ENCODE assay signal across 26 cellular contexts in genomic region chr5:1018596-1018995, GRCh38. TPM values are rescaled to one million over a fixed set of nuclear protein-coding genes. Genes with fewer than 3 reads are reported as not detected.
DNase-seq lines count a peak whose midpoint lies in the region; ATAC-seq, FAIRE-seq and TF ChIP-seq lines count a peak whose summit lies in the region.
"Had no signal": no experiment of that assay in that cellular context is flagged by ENCODE, and none has a peak within 500 bp of the region (broad histone marks: within the 10 kb centered on the region; RNA-seq: fewer than 3 reads in every experiment).

No MANE protein-coding gene starts in this region.

- H2BK20ac ChIP-seq in H1 (ENCODE audit: low read length), result no peak overlapping the region

- no peak overlapping the region for H3K27ac Mint-ChIP-seq in activated CD8-positive, alpha-beta memory T cell treated with anti-CD3 and anti-CD28 coated beads, Interleukin-2, amount 10 ng/mL, durations not matched to agents 7 days and 5 days
- H3K27ac Mint-ChIP-seq: CD4-positive, alpha-beta T cell; IgD-negative memory B cell had no signal

- H3K27ac ChIP-seq in right lobe of liver, result no peak overlapping the region
- H3K27ac ChIP-seq in HepG2 (ENCODE audit: extremely low read length, insufficient read depth, low read length), result no peak overlapping the region
- H3K27ac ChIP-seq in H1 (ENCODE audit: low read depth, low read length), result no peak overlapping the region
- H3K27ac ChIP-seq in lower lobe of right lung, result no peak overlapping the region
- no peak overlapping the region for H3K27ac ChIP-seq in aorta (ENCODE audit: low read depth in 1 of 2, low read length in 2 of 2)
- H3K27ac ChIP-seq: RWPE1 had no signal

- H4K91ac ChIP-seq in H1 (replicated peaks; ENCODE audit: insufficient read length, low read length), result peak overlapping the region; percentile 40

- no peak overlapping the region for H3K56ac ChIP-seq in H1 (replicated peaks; ENCODE audit: insufficient read length, low read depth, low read length)

- H3K79me1 ChIP-seq in H1 (ENCODE audit: low read depth, low read length), result no peaks in the 10 kb centered on the region

- H4K8ac ChIP-seq in H1 (ENCODE audit: extremely low read depth, insufficient read depth, low read length), result no peak overlapping the region

- CTCF ChIA-PET in HepG2 (lab: Yijun Ruan, JAX; ENCODE audit: low intra/inter-chr PET ratio, low total read pairs) (no interaction called here), H1 (lab: Charles Lee; ENCODE audit: partially characterized antibody) (interaction anchor here (1.1 to 3.6 kb wide), 6 partner anchors 9 to 149 kb away, joined by 3 to 38 read pairs (median 12); partner anchors contain the start of gene NKD2)
- CTCF ChIA-PET in activated CD8-positive, alpha-beta memory T cell treated with anti-CD3 and anti-CD28 coated beads, Interleukin-2, amount 10 ng/mL, durations not matched to agents 7 days and 5 days (lab: Charles Lee), result interaction anchor here (1.4 kb wide), 1 partner anchor 156 kb away, joined by 5 read pairs; no protein-coding TSS in a partner anchor

- H2AFZ ChIP-seq in HepG2 (ENCODE audit: low read length) (no peak overlapping the region), H1 (ENCODE audit: low read length) (no peak overlapping the region)

- no peaks in the 10 kb centered on the region for H3K36me3 ChIP-seq in right lobe of liver
- no peaks in the 10 kb centered on the region for H3K36me3 ChIP-seq in HepG2 (replicated peaks in 1 of 2; ENCODE audit: control insufficient read depth in 1 of 2, insufficient read depth in 2 of 2, low read length in 2 of 2)
- no peaks in the 10 kb centered on the region for H3K36me3 ChIP-seq in H1 (ENCODE audit: control insufficient read depth in 2 of 4, insufficient read depth in 4 of 4, low read length in 3 of 4)
- H3K36me3 ChIP-seq in lower lobe of right lung, result no peaks in the 10 kb centered on the region
- no peaks in the 10 kb centered on the region for H3K36me3 ChIP-seq in aorta (ENCODE audit: control insufficient read depth in 1 of 2, insufficient read depth in 2 of 2, low read length in 1 of 2)
- H3K36me3 ChIP-seq: BE2C had no signal

- 90% methylated on average over 2 of the region's 9 CpGs for WGBS in right lobe of liver (ENCODE audit: insufficient coverage, low coverage, low lambda C conversion rate, missing lambda C conversion rate)
- WGBS in HepG2 (ENCODE audit: low lambda C conversion rate), result no CpG with 5 or more reads among the region's 9 CpGs
- WGBS in H1 (ENCODE audit: extremely low coverage in 1 of 2, insufficient coverage in 1 of 2, insufficient read length in 1 of 2, insufficient replicate concordance in 2 of 2, low coverage in 1 of 2, low lambda C conversion rate in 2 of 2, missing lambda C conversion rate in 1 of 2), 2 experiments, result 84% methylated on average over 9 of the region's 9 CpGs; no CpG with 5 or more reads in 1 of the 2 experiments
- 91 to 94% methylated on average over 9 of the region's 9 CpGs for WGBS in aorta, 2 donors

- TF ChIP-seq CTCF in right lobe of liver (IDR thresholded peaks at IDR 0.05) (no peak), HepG2 (CRISPR knock-in tag; IDR thresholded peaks at IDR 0.05) (no peak), H1 (IDR thresholded peaks at IDR 0.05; ENCODE audit: control extremely low read depth in 1 of 3, insufficient read depth in 1 of 3, low read depth in 1 of 3, low read length in 3 of 3) (no peak), lower lobe of right lung (IDR thresholded peaks at IDR 0.05) (no peak)

- H3K4me1 ChIP-seq in right lobe of liver (no peaks in the 10 kb centered on the region), HepG2 (ENCODE audit: insufficient read depth, low read length) (no peaks in the 10 kb centered on the region), H1 (replicated peaks in 1 of 4; ENCODE audit: control insufficient read depth in 3 of 4, insufficient read depth in 4 of 4, low read length in 3 of 4) (peaks cover 0 to 12% (median 5%) of the 10 kb centered on the region in 4 experiments; a peak in 4 of 7 replicates), lower lobe of right lung (peaks cover 9% of the 10 kb centered on the region), aorta (ENCODE audit: control insufficient read depth in 1 of 2, insufficient read depth in 2 of 2, low read length in 2 of 2) (no peaks in the 10 kb centered on the region)
- H3K4me1 ChIP-seq: BE2C had no signal

- no peak for TF ChIP-seq RAD21 in HepG2 (CRISPR knock-in tag; IDR thresholded peaks at IDR 0.05)
- TF ChIP-seq RAD21 in H1 (IDR thresholded peaks at IDR 0.05 in 1 of 2, conservative IDR thresholded peaks at IDR 0.05 in 1 of 2; ENCODE audit: low read depth in 2 of 2, low read length in 2 of 2), result no peak

- H3K79me2 ChIP-seq in HepG2 (ENCODE audit: insufficient read depth, low read length) (no peaks in the 10 kb centered on the region), H1 (ENCODE audit: control insufficient read depth in 1 of 2, insufficient read depth in 2 of 2, low read length in 2 of 2) (no peaks in the 10 kb centered on the region)

- intact Hi-C loops in right lobe of liver (cut with DNase I) (no loop called here), HepG2 (cut with micrococcal nuclease; ENCODE audit: unreplicated experiment) (no loop called here), lower lobe of right lung (cut with DNase I) (no loop called here), aorta (cut with DNase I) (no loop called here)

- H3K14ac ChIP-seq in H1 (ENCODE audit: insufficient read length), result no peak overlapping the region

- no peak overlapping the region for H3K23ac ChIP-seq in H1 (ENCODE audit: insufficient read length)

- no peaks in the 10 kb centered on the region for H3K27me3 ChIP-seq in right lobe of liver
- H3K27me3 ChIP-seq in HepG2 (ENCODE audit: control insufficient read depth in 1 of 2, insufficient read depth in 2 of 2, low read length in 2 of 2), result peaks cover 2 to 4% of the 10 kb centered on the region in 2 experiments; a peak in 2 of 5 replicates
- no peaks in the 10 kb centered on the region for H3K27me3 ChIP-seq in H1 (replicated peaks in 1 of 4; ENCODE audit: control insufficient read depth in 3 of 4, extremely low read depth in 1 of 4, insufficient read depth in 3 of 4, low read length in 3 of 4)
- H3K27me3 ChIP-seq in lower lobe of right lung (ENCODE audit: low read depth), result no peaks in the 10 kb centered on the region
- no peaks in the 10 kb centered on the region for H3K27me3 ChIP-seq in aorta (ENCODE audit: control insufficient read depth in 1 of 2, insufficient read depth in 2 of 2, low read length in 1 of 2)
- H3K27me3 ChIP-seq: BE2C had no signal

- POLR2A ChIA-PET in HepG2 (lab: Yijun Ruan, JAX) (no interaction called here), H1 (lab: Charles Lee; ENCODE audit: partially characterized antibody) (interaction anchor here (0.8 kb wide), 1 partner anchor 9 kb away, joined by 3 read pairs; no protein-coding TSS in a partner anchor)

- no TSS peak for BruUV-seq in HepG2 (replicated peaks; lab: Mats Ljungman, UMichigan)

- no peak overlapping the region for H3K4me3 Mint-ChIP-seq in activated CD8-positive, alpha-beta memory T cell treated with anti-CD3 and anti-CD28 coated beads, Interleukin-2, amount 10 ng/mL, durations not matched to agents 7 days and 5 days
- H3K4me3 Mint-ChIP-seq: CD4-positive, alpha-beta T cell; IgD-negative memory B cell had no signal

- in situ Hi-C loops in HepG2 (cut with HindIII; ENCODE audit: extremely low pct_ligation_motif_present, low pct_unique_long_range_greater_than_20kb), result no loop called here

- no peak overlapping the region for H2BK5ac ChIP-seq in H1 (ENCODE audit: low read depth, low read length)

- no peaks in the 10 kb centered on the region for H3K27me3 Mint-ChIP-seq in activated CD8-positive, alpha-beta memory T cell treated with anti-CD3 and anti-CD28 coated beads, Interleukin-2, amount 10 ng/mL, durations not matched to agents 7 days and 5 days
- H3K27me3 Mint-ChIP-seq: CD4-positive, alpha-beta T cell; IgD-negative memory B cell had no signal

- H4K20me1 ChIP-seq in HepG2 (ENCODE audit: insufficient read depth, low read length), result no peaks in the 10 kb centered on the region
- peaks cover 0 to 5% of the 10 kb centered on the region in 2 experiments for H4K20me1 ChIP-seq in H1 (replicated peaks in 1 of 2; ENCODE audit: control insufficient read depth in 1 of 2, insufficient read depth in 2 of 2, low read length in 2 of 2)

- H3K4me1 Mint-ChIP-seq in activated CD8-positive, alpha-beta memory T cell treated with anti-CD3 and anti-CD28 coated beads, Interleukin-2, amount 10 ng/mL, durations not matched to agents 7 days and 5 days, result no peaks in the 10 kb centered on the region
- H3K4me1 Mint-ChIP-seq: IgD-negative memory B cell had no signal

- H2AK5ac ChIP-seq in H1 (ENCODE audit: low read depth, low read length), result no peak overlapping the region

- FAIRE-seq in HepG2 (lab: Jason Lieb, UNC), result no peak
- no peak for FAIRE-seq in H1 (lab: Jason Lieb, UNC)
- FAIRE-seq: A204.1, HTR-8/SVneo had no signal

- TF ChIP-seq POLR2A in right lobe of liver (IDR thresholded peaks at IDR 0.05) (no peak), HepG2 (IDR thresholded peaks at IDR 0.05; ENCODE audit: insufficient read depth in 1 of 2, low read depth in 2 of 2, low read length in 2 of 2) (no peak), H1 (IDR thresholded peaks at IDR 0.05; ENCODE audit: control extremely low read depth in 1 of 2, low read depth in 2 of 2, low read length in 2 of 2) (no peak)

- H2BK12ac ChIP-seq in H1 (ENCODE audit: low read depth, low read length), result no peak overlapping the region

- no peak overlapping the region for H3K4ac ChIP-seq in H1 (replicated peaks; ENCODE audit: insufficient read length, low read depth, low read length)

- ATAC-seq in right lobe of liver, result no peak
- no peak for ATAC-seq in HepG2
- no peak for ATAC-seq in lower lobe of right lung
- peak; percentile 4 for ATAC-seq in aorta (ENCODE audit: low FRiP score)
- no peak for ATAC-seq in activated CD8-positive, alpha-beta memory T cell treated with anti-CD3 and anti-CD28 coated beads, Interleukin-2, amount 10 ng/mL, durations not matched to agents 7 days and 5 days

- H4K5ac ChIP-seq in H1 (ENCODE audit: insufficient read length, low read depth, low read length), result no peak overlapping the region

- no peak overlapping the region for H3K18ac ChIP-seq in H1 (ENCODE audit: extremely low read depth, low read length)

- H3K36me3 Mint-ChIP-seq in activated CD8-positive, alpha-beta memory T cell treated with anti-CD3 and anti-CD28 coated beads, Interleukin-2, amount 10 ng/mL, durations not matched to agents 7 days and 5 days, result no peaks in the 10 kb centered on the region
- H3K36me3 Mint-ChIP-seq: IgD-negative memory B cell had no signal

- H3K4me2 ChIP-seq in HepG2 (ENCODE audit: low read depth, low read length), result no peak overlapping the region
- H3K4me2 ChIP-seq in H1 (ENCODE audit: insufficient read depth in 1 of 2, low read depth in 2 of 2, low read length in 2 of 2), result no peak overlapping the region

- H3K9me3 Mint-ChIP-seq in activated CD8-positive, alpha-beta memory T cell treated with anti-CD3 and anti-CD28 coated beads, Interleukin-2, amount 10 ng/mL, durations not matched to agents 7 days and 5 days (ENCODE audit: low read depth), result no peaks in the 10 kb centered on the region
- H3K9me3 Mint-ChIP-seq: CD4-positive, alpha-beta T cell; IgD-negative memory B cell had no signal

- no peaks in the 10 kb centered on the region for H3K23me2 ChIP-seq in H1 (ENCODE audit: low read depth, low read length)

- TF ChIP-seq EP300 in HepG2 (IDR thresholded peaks at IDR 0.05; ENCODE audit: low read depth in 2 of 2, low read length in 2 of 2) (no peak), HepG2 (CRISPR knock-in tag; IDR thresholded peaks at IDR 0.05; ENCODE audit: borderline replicate concordance) (no peak), H1 (IDR thresholded peaks at IDR 0.05; ENCODE audit: borderline replicate concordance in 1 of 2, low read depth in 2 of 2, low read length in 2 of 2) (no peak)

- DNase-seq in right lobe of liver, result peak in 2 of 3 donors; percentile 9 to 40
- DNase-seq in HepG2 (ENCODE audit: low spot score), result no peak
- DNase-seq in H1 (ENCODE audit: low read depth in 1 of 2, low spot score in 2 of 2), result no peak
- peak; percentile 38 for DNase-seq in lower lobe of right lung
- peak in 1 of 2 donors; percentile 34 for DNase-seq in aorta
- no peak for DNase-seq in nucleus accumbens (lab: John Stamatoyannopoulos, UW)
- no peak for DNase-seq in activated gamma-delta T cell (lab: John Stamatoyannopoulos, UW)
- no peak for DNase-seq in activated CD8-positive, alpha-beta memory T cell treated with anti-CD3 and anti-CD28 coated beads, Interleukin-2, amount 10 ng/mL, durations not matched to agents 7 days and 5 days
- DNase-seq: BE2C; COR-L47; DMS79; H7; Karpas-422; MV-4-11; NCI-H1694; NCI-H2081; NCI-H2171; NCI-H345; NCI-H524; NCI-H774; NK-92 treated with Interleukin-12 subunit alpha and Interleukin-12 subunit beta, amount 100 ng/mL, for 24 hours had no signal

- no peak overlapping the region for H3K4me3 ChIP-seq in right lobe of liver
- H3K4me3 ChIP-seq in HepG2 (replicated peaks in 1 of 3; ENCODE audit: insufficient read depth in 1 of 3, low read depth in 2 of 3, low read length in 3 of 3), result no peak overlapping the region
- no peak overlapping the region for H3K4me3 ChIP-seq in H1 (ENCODE audit: extremely low read depth in 1 of 4, insufficient read depth in 2 of 4, low read depth in 3 of 4, low read length in 4 of 4)
- no peak overlapping the region for H3K4me3 ChIP-seq in lower lobe of right lung
- H3K4me3 ChIP-seq in aorta (ENCODE audit: low read length in 2 of 2), result no peak overlapping the region

- H3K9ac ChIP-seq in HepG2 (ENCODE audit: insufficient read depth, low read depth, low read length), result no peak overlapping the region
- H3K9ac ChIP-seq in H1 (replicated peaks in 1 of 4; ENCODE audit: extremely low read depth in 1 of 4, low read depth in 3 of 4, low read length in 3 of 4), result no peak overlapping the region

- H3K9me3 ChIP-seq in right lobe of liver (no peaks in the 10 kb centered on the region), HepG2 (ENCODE audit: low read length) (no peaks in the 10 kb centered on the region), H1 (ENCODE audit: insufficient read depth in 2 of 2, low read depth in 1 of 2, low read length in 1 of 2) (no peaks in the 10 kb centered on the region), lower lobe of right lung (no peaks in the 10 kb centered on the region), aorta (ENCODE audit: control insufficient read depth, low read length) (no peaks in the 10 kb centered on the region)
- H3K9me3 ChIP-seq: BE2C had no signal

- H2BK120ac ChIP-seq in H1 (replicated peaks; ENCODE audit: low read depth, low read length), result no peak overlapping the region

- H2BK15ac ChIP-seq in H1 (ENCODE audit: low read length), result no peak overlapping the region

RNA-seq across cellular contexts. Expression of gene NKD2, which starts 10.0 kb away (rescaled TPM):
- 1 to 10 TPM in 4 of 6 experiments, under 1 TPM in 2; 0.93 to 2.9 (median 2.2) TPM for total RNA-seq in right lobe of liver
- total RNA-seq in HepG2 (2016; rRNA removed; fragmentation: Illumina TruSeq; extraction: Trizol), result 0.53 and 0.94 TPM in 2 replicates
- 0.26 and 0.91 TPM in 2 replicates for total RNA-seq in HepG2 (2016; cell fraction: cytosol; rRNA removed; fragmentation: Illumina TruSeq; extraction: Trizol; ENCODE audit: low read depth)
- 0.77 and 1.1 TPM in 2 replicates for total RNA-seq in HepG2 (2016; cell fraction: insoluble cytoplasmic fraction; rRNA removed; fragmentation: Illumina TruSeq; extraction: Trizol)
- 0.48 and 0.90 TPM in 2 replicates for total RNA-seq in HepG2 (2016; cell fraction: membrane; rRNA removed; fragmentation: Illumina TruSeq; extraction: Trizol)
- 0.81 and 2.0 TPM in 2 replicates for total RNA-seq in HepG2 (2016; cell fraction: nucleus; rRNA removed; fragmentation: Illumina TruSeq; extraction: Trizol)
- polyA plus RNA-seq in HepG2 (2011; rRNA removed), result 0.81 and 0.82 TPM in 2 replicates
- 0.13 and 0.70 TPM in 2 replicates for polyA plus RNA-seq in HepG2 (2011; cell fraction: cytosol; rRNA removed)
- 10.6 and 14.1 TPM in 2 replicates for polyA plus RNA-seq in HepG2 (2011; cell fraction: nucleus; rRNA removed)
- 0.39 and 0.79 TPM in 2 replicates for polyA plus RNA-seq in HepG2 (2012)
- polyA plus RNA-seq in HepG2 (2016; cell fraction: cytosol; fragmentation: Illumina TruSeq; extraction: Trizol; ENCODE audit: low read depth), result 0.59 and 0.60 TPM in 2 replicates
- 1.1 and 1.2 TPM in 2 replicates for polyA plus RNA-seq in HepG2 (2016; cell fraction: insoluble cytoplasmic fraction; fragmentation: Illumina TruSeq; extraction: Trizol; ENCODE audit: low read depth)
- 0.76 and 0.84 TPM in 2 replicates for polyA plus RNA-seq in HepG2 (2016; cell fraction: membrane; fragmentation: Illumina TruSeq; extraction: Trizol; ENCODE audit: low read depth)
- polyA plus RNA-seq in HepG2 (2016; cell fraction: nucleus; fragmentation: Illumina TruSeq; extraction: Trizol; ENCODE audit: insufficient read depth, low read depth), result 5.1 and 6.3 TPM in 2 replicates
- 1.6 TPM in 1 of 2 replicates, not detected in the other for polyA minus RNA-seq in HepG2 (2011; rRNA and poly(A)+ RNA removed; ENCODE audit: low replicate concordance)
- polyA minus RNA-seq in HepG2 (2011; cell fraction: cytosol; rRNA and poly(A)+ RNA removed), result 0.30 and 0.62 TPM in 2 replicates
- 0.62 and 1.0 TPM in 2 replicates for polyA minus RNA-seq in HepG2 (2011; cell fraction: nucleus; rRNA and poly(A)+ RNA removed)
- total RNA-seq in H1 (2021; fragmentation: NEBNext Ultra II Directional; extraction: Animal tissue kit (Norgen Biotek cat#: 25700)), result 6.3 and 7.9 TPM in 2 replicates
- polyA plus RNA-seq in H1 (2011; rRNA removed), result 5.5 and 7.8 TPM in 2 replicates
- 6.4 TPM for polyA plus RNA-seq in H1 (2011; cell fraction: cytosol; rRNA removed)
- 32.5 TPM for polyA plus RNA-seq in H1 (2011; cell fraction: nucleus; rRNA removed)
- 3.0 to 8.7 TPM (median 8.2 TPM) in 4 replicates for polyA plus RNA-seq in H1 (2012, experiment 1 of 2)
- 3.8 TPM for polyA plus RNA-seq in H1 (2012, experiment 2 of 2)
- 6.7 TPM for polyA plus RNA-seq in H1 (2013, experiment 1 of 2)
- polyA plus RNA-seq in H1 (2013, experiment 2 of 2), result 5.7 TPM
- 1.2 and 1.3 TPM in 2 replicates for polyA minus RNA-seq in H1 (2011; rRNA and poly(A)+ RNA removed)
- polyA minus RNA-seq in H1 (2011; cell fraction: cytosol; rRNA and poly(A)+ RNA removed), result 3.6 TPM
- 4.4 TPM for polyA minus RNA-seq in H1 (2011; cell fraction: nucleus; rRNA and poly(A)+ RNA removed)
- total RNA-seq in lower lobe of right lung, result 24.1 TPM
- total RNA-seq in aorta, result 1 to 10 TPM; 2.8 to 6.8 TPM
- polyA plus RNA-seq in aorta, result under 1 TPM in 1 of 2 donors, not detected in 1; 0.10 TPM
- 1 to 10 TPM; 4.2 to 6.5 TPM for total RNA-seq in activated CD8-positive, alpha-beta memory T cell treated with anti-CD3 and anti-CD28 coated beads, Interleukin-2, amount 10 ng/mL, durations not matched to agents 7 days and 5 days
- polyA plus RNA-seq: IgD-negative memory B cell had no signal

Comparison
In these comparisons a context has a peak if more than half of its experiments do, and no peak if none do; other contexts are left out.
1. DNase-seq: peak in right lobe of liver (2 of 3) and lower lobe of right lung (single experiment); none in HepG2 (single experiment), H1 (0 of 2), nucleus accumbens (0 of 56), activated gamma-delta T cell (single experiment) and activated CD8-positive, alpha-beta memory T cell treated with anti-CD3 and anti-CD28 coated beads, Interleukin-2, amount 10 ng/mL, durations not matched to agents 7 days and 5 days (single experiment).